In genomic region chr17:81711814-81712467, GRCh38 we compare ENCODE assay signal across 8 cellular contexts. TPM values are rescaled to one million over a fixed set of nuclear protein-coding genes. Genes with fewer than 3 reads are reported as not detected.
A peak's percentile ranks its signal among the peaks of the same experiment; 100 is the strongest.
DNase-seq lines count a peak whose midpoint lies in the region; ATAC-seq and TF ChIP-seq lines count a peak whose summit lies in the region.

A gene with protein sequence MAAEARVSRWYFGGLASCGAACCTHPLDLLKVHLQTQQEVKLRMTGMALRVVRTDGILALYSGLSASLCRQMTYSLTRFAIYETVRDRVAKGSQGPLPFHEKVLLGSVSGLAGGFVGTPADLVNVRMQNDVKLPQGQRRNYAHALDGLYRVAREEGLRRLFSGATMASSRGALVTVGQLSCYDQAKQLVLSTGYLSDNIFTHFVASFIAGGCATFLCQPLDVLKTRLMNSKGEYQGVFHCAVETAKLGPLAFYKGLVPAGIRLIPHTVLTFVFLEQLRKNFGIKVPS (plus strand): TSS chr17:81712284. CDS start chr17:81712427, 143 bp downstream.

- peaks cover 9% of the 10 kb centered on the region for H3K36me3 ChIP-seq in BJ (ENCODE audit: control insufficient read depth, insufficient read depth, low read length)

- no peaks in the 10 kb centered on the region for H3K36me3 Mint-ChIP-seq in mesothelial cell of epicardium

- H3K4me3 Mint-ChIP-seq in mesothelial cell of epicardium, result peak within 1 kb of the TSS; percentile 83

- in situ Hi-C loops in endometrial microvascular endothelial cells (cut with HindIII; ENCODE audit: inconsistent ontology term, low pct_unique_long_range_greater_than_20kb, low sequenced_read_pairs), result no loop called here

- peak; percentile 66 for ATAC-seq in GM19351 (IDR thresholded peaks at IDR 0.05; ENCODE audit: unreplicated experiment)

- no peak within 1 kb of the TSS for H3K27ac Mint-ChIP-seq in mesothelial cell of epicardium

- CTCF ChIA-PET in BJ (lab: Yijun Ruan, JAX), result interaction anchor here (0.5 to 1.8 kb wide), 3 partner anchors 16 to 144 kb away, joined by 3 to 4 read pairs (median 4); no protein-coding TSS in a partner anchor

- H3K4me1 Mint-ChIP-seq in mesothelial cell of epicardium, result peaks cover 16% of the 10 kb centered on the region

- peak within 1 kb of the TSS; percentile 67 for H3K4me3 ChIP-seq in BJ (ENCODE audit: low read depth, low read length)

- TF ChIP-seq CTCF in BJ (IDR thresholded peaks at IDR 0.05; ENCODE audit: insufficient read depth, low read depth, low read length) (no peak), mesothelial cell of epicardium (IDR thresholded peaks at IDR 0.05; ENCODE audit: unreplicated experiment) (no peak)

- no peaks in the 10 kb centered on the region for H3K27me3 ChIP-seq in BJ (ENCODE audit: control insufficient read depth, insufficient read depth, low read length)

- H3K27me3 Mint-ChIP-seq in mesothelial cell of epicardium (ENCODE audit: low read depth), result peaks cover 14% of the 10 kb centered on the region

- POLR2A ChIA-PET in BJ (lab: Charles Lee), result interaction anchor here (0.5 to 0.6 kb wide), 2 partner anchors 9 to 143 kb away, joined by 4 to 11 read pairs; partner anchors contain the start of gene MRPL12

- no peak for DNase-seq in BJ (ENCODE audit: low read depth)
- DNase-seq in HPDE6-E6E7 (ENCODE audit: extremely low spot score), result peak; percentile 84
- peak; percentile 76 for DNase-seq in NOMO-1 treated with dmso at 0.1 percent for 144 hours (lab: John Stamatoyannopoulos, UW; ENCODE audit: unreplicated experiment)
- peak; percentile 64 to 83 (median 77) for DNase-seq in activated CD8-positive, alpha-beta memory T cell treated with anti-CD3 and anti-CD28 coated beads for 48 hours (ENCODE audit: low read depth in 2 of 3, low spot score in 2 of 3)
- DNase-seq in mesothelial cell of epicardium (ENCODE audit: low spot score in 2 of 2, unreplicated experiment in 2 of 2), result peak; percentile 78
- DNase-seq in stimulated activated CD8-positive, alpha-beta memory T cell treated with anti-CD3 and anti-CD28 coated beads, Interleukin-15, amount 100 ng/mL, for 1 hour (ENCODE audit: low read depth), result peak; percentile 32

- no peaks in the 10 kb centered on the region for H3K9me3 Mint-ChIP-seq in mesothelial cell of epicardium

RNA-seq across cellular contexts. Expression of the gene that starts here (rescaled TPM):
- 4.9 and 8.4 TPM in 2 replicates for polyA plus RNA-seq in BJ (2011; rRNA removed)
- 4.1 and 7.5 TPM in 2 replicates for polyA minus RNA-seq in BJ (2011; rRNA and poly(A)+ RNA removed)
- total RNA-seq in endometrial microvascular endothelial cells (ENCODE audit: inconsistent ontology term) (42.1 TPM), mesothelial cell of epicardium (13.2 to 15.7 TPM (median 15.2 TPM) in 3 replicates)
